1 cellular context compared by ENCODE assay signal in genomic region chr6:139378882-139379341, GRCh38.
TF ChIP-seq lines count a peak whose summit lies in the region.

No MANE protein-coding gene starts in this region.

TF ChIP-seq in HepG2, 621 proteins besides CTCF, POLR2A, EP300 and RAD21 (continued from another document):
- TF ChIP-seq REST (IDR thresholded peaks at IDR 0.05; ENCODE audit: borderline replicate concordance in 1 of 2, low read depth in 1 of 2, low read length in 2 of 2), result no peak
- no peak for TF ChIP-seq IRF2 (CRISPR knock-in tag; IDR thresholded peaks at IDR 0.05)
- TF ChIP-seq TBX3 (IDR thresholded peaks at IDR 0.05; ENCODE audit: borderline replicate concordance), result peak; percentile 35; the same call in 1 of the 2 replicates
